ENCODE assay signal across 14 cellular contexts in genomic region chr1:225567789-225568188, GRCh38.
DNase-seq lines count a peak whose midpoint lies in the region; ATAC-seq, FAIRE-seq and TF ChIP-seq lines count a peak whose summit lies in the region.
"Had no signal": no experiment of that assay in that cellular context is flagged by ENCODE, and none has a peak within 500 bp of the region (broad histone marks: within the 10 kb centered on the region; RNA-seq: fewer than 3 reads in every experiment).

No MANE protein-coding gene starts in this region.

- POLR2A ChIA-PET in A549 (lab: Yijun Ruan, JAX) (no interaction called here), SK-N-SH (lab: Yijun Ruan, JAX) (no interaction called here)

- CTCF ChIA-PET in A549 (lab: Yijun Ruan, JAX) = interaction anchor here (1.5 kb wide), 1 partner anchor 210 kb away, joined by 3 read pairs; the partner anchor contains the start of gene SRP9
- CTCF ChIA-PET in SK-N-SH (lab: Yijun Ruan, JAX) = interaction anchor here (1.6 to 2.1 kb wide), 4 partner anchors 13 to 204 kb away, joined by 3 to 9 read pairs (median 4); no protein-coding TSS in a partner anchor

- 0 out of 7 replicates have a peak overlapping the region, but pooled peaks of 1 of the 3 experiments have one; percentile 70 for H3K27ac Mint-ChIP-seq in H9

- TF ChIP-seq CTCF in A549 (IDR thresholded peaks at IDR 0.05) = peak; percentile 14; the same call in 1 of the 3 replicates
- TF ChIP-seq CTCF in H9 (conservative IDR thresholded peaks at IDR 0.05) = peak; percentile 57
- TF ChIP-seq CTCF in SK-N-SH (IDR thresholded peaks at IDR 0.05) = peak; percentile 34; the same call in 1 of the 2 replicates

- peaks cover 11 to 34% (median 29%) of the 10 kb centered on the region in 3 experiments; a peak in 6 of 7 replicates for H3K36me3 Mint-ChIP-seq in H9 (ENCODE audit: insufficient read depth in 1 of 3, low read depth in 3 of 3)

- peaks cover 32 to 37% of the 10 kb centered on the region in 2 experiments for H3K36me3 ChIP-seq in SK-N-SH (replicated peaks in 1 of 2; ENCODE audit: control insufficient read depth in 1 of 2, insufficient read depth in 2 of 2, low read length in 1 of 2)
- H3K36me3 ChIP-seq: spleen had no signal

- no peak overlapping the region for H2AFZ ChIP-seq in H9 (ENCODE audit: low read length)
- H2AFZ ChIP-seq in SK-N-SH (ENCODE audit: low read depth) = no peak overlapping the region

- H2AK5ac ChIP-seq in H9 (ENCODE audit: insufficient read length, low read length) = no peak overlapping the region

- peaks cover 3% of the 10 kb centered on the region for H3K79me1 ChIP-seq in H9 (ENCODE audit: insufficient read depth, low read depth, low read length, poor library complexity, severe bottlenecking)

- H2BK120ac ChIP-seq in H9 (ENCODE audit: low read depth, low read length, poor library complexity, severe bottlenecking) = no peak overlapping the region

- H3F3A ChIP-seq in SK-N-SH (replicated peaks; ENCODE audit: insufficient read depth) = peaks cover 12% of the 10 kb centered on the region

- H2BK12ac ChIP-seq in H9 (ENCODE audit: insufficient read length, low read depth, low read length) = no peak overlapping the region

- H3K4me2 ChIP-seq in A549 (no peak overlapping the region), H9 (ENCODE audit: insufficient read depth, insufficient read length, low read length) (no peak overlapping the region), SK-N-SH (no peak overlapping the region)

- H3K9ac ChIP-seq in H9 (ENCODE audit: extremely low read depth, insufficient read length, low read length) = no peak overlapping the region
- H3K9ac ChIP-seq in SK-N-SH = no peak overlapping the region

- no peaks in the 10 kb centered on the region for H3K27me3 Mint-ChIP-seq in H9 (ENCODE audit: low read depth)

- H3K27me3 ChIP-seq in H9 (ENCODE audit: insufficient read depth, low read length) = no peaks in the 10 kb centered on the region
- no peaks in the 10 kb centered on the region for H3K27me3 ChIP-seq in SK-N-SH (ENCODE audit: insufficient read depth)
- H3K27me3 ChIP-seq: spleen had no signal

- H3K79me2 ChIP-seq in H9 (ENCODE audit: insufficient read depth, low read length) (peaks cover 23% of the 10 kb centered on the region; the same call in 1 of the 2 replicates), SK-N-SH (ENCODE audit: insufficient read depth) (peaks cover 93% of the 10 kb centered on the region)

- H3K4me3 ChIP-seq in A549 (no peak overlapping the region), SK-N-SH (ENCODE audit: low read depth in 2 of 2, low read length in 1 of 2) (no peak overlapping the region)
- H3K4me3 ChIP-seq: spleen had no signal

- no peaks in the 10 kb centered on the region for H3K23me2 ChIP-seq in H9 (ENCODE audit: insufficient read length, low read depth, low read length, poor library complexity, severe bottlenecking)

- TF ChIP-seq EP300 in A549 (IDR thresholded peaks at IDR 0.05) (no peak), SK-N-SH (IDR thresholded peaks at IDR 0.05; ENCODE audit: borderline replicate concordance in 1 of 2, low read depth in 1 of 2, low read length in 1 of 2) (no peak)

- H3K9me3 ChIP-seq in A549 = no peaks in the 10 kb centered on the region
- no peaks in the 10 kb centered on the region for H3K9me3 ChIP-seq in H9 (ENCODE audit: control insufficient read depth, low read depth, low read length)
- H3K9me3 ChIP-seq in SK-N-SH = no peaks in the 10 kb centered on the region
- H3K9me3 ChIP-seq: spleen had no signal

- no peak for TF ChIP-seq POLR2A in A549 (IDR thresholded peaks at IDR 0.05; ENCODE audit: low read length)

- 83% methylated on average over 2 of the region's 2 CpGs for WGBS in A549 (ENCODE audit: missing lambda C conversion rate)
- no CpG with 5 or more reads among the region's 2 CpGs for WGBS in H9 (ENCODE audit: extremely low coverage, insufficient read length, low lambda C conversion rate)
- 83% methylated on average over 2 of the region's 2 CpGs for WGBS in SK-N-SH (ENCODE audit: low lambda C conversion rate)

- ATAC-seq in A549 (0 out of 6 replicates have a peak, but pooled peaks of 1 of the 2 experiments have one; percentile 45), HG03108 (IDR thresholded peaks at IDR 0.05; ENCODE audit: unreplicated experiment) (no peak)

- H3K4me1 ChIP-seq in A549 (peaks cover 17% of the 10 kb centered on the region), H9 (ENCODE audit: insufficient read depth, low read length) (peaks cover 2% of the 10 kb centered on the region; the same call in 1 of the 2 replicates), SK-N-SH (ENCODE audit: control insufficient read depth in 1 of 2, insufficient read depth in 2 of 2, low read depth in 1 of 2, low read length in 1 of 2) (peaks cover 0 to 10% of the 10 kb centered on the region in 2 experiments; a peak in 2 of 4 replicates)

- TF ChIP-seq RAD21 in A549 (conservative IDR thresholded peaks at IDR 0.05 in 1 of 2, IDR thresholded peaks at IDR 0.05 in 1 of 2) (peak; percentile 24 to 35; a peak in 2 of 5 replicates), SK-N-SH (IDR thresholded peaks at IDR 0.05; ENCODE audit: low read length) (peak; percentile 20; the same call in 1 of the 2 replicates)

- no peak overlapping the region for H3K56ac ChIP-seq in H9 (ENCODE audit: insufficient read length, low read depth, low read length)

- H3K18ac ChIP-seq in H9 (ENCODE audit: insufficient read length, low read depth, low read length) = no peak overlapping the region

- H2BK20ac ChIP-seq in H9 (ENCODE audit: low read depth, low read length, poor library complexity, severe bottlenecking) = no peak overlapping the region

- no peak overlapping the region for H4K91ac ChIP-seq in H9 (ENCODE audit: insufficient read length, low read depth, low read length)

- peak; percentile 56 for FAIRE-seq in A549 (lab: Jason Lieb, UNC)
- FAIRE-seq: frontal cortex had no signal

- no peak overlapping the region for H2BK5ac ChIP-seq in H9 (ENCODE audit: insufficient read length, low read length)

- peaks cover 37 to 39% of the 10 kb centered on the region in 2 experiments for H3K4me1 Mint-ChIP-seq in H9
- H3K4me1 Mint-ChIP-seq: central memory CD8-positive, alpha-beta T cell had no signal

- no peak overlapping the region for H2BK15ac ChIP-seq in H9 (ENCODE audit: low read depth, low read length)

- no peak overlapping the region for H3K14ac ChIP-seq in H9 (ENCODE audit: insufficient read depth, low read length)

- H4K5ac ChIP-seq in H9 (ENCODE audit: insufficient read length, low read depth, low read length) = no peak overlapping the region

- H3K27ac ChIP-seq in A549 (no peak overlapping the region), H9 (ENCODE audit: insufficient read length, low read depth, low read length) (no peak overlapping the region), SK-N-SH (ENCODE audit: low read depth in 2 of 2, low read length in 1 of 2) (no peak overlapping the region)
- H3K27ac ChIP-seq: spleen had no signal

- H3K9me2 ChIP-seq in SK-N-SH = no peaks in the 10 kb centered on the region

- H3K4me3 Mint-ChIP-seq in H9 = no peak overlapping the region
- H3K4me3 Mint-ChIP-seq: central memory CD8-positive, alpha-beta T cell had no signal

- no peak overlapping the region for H4K8ac ChIP-seq in H9 (replicated peaks; ENCODE audit: insufficient read length, low read depth, low read length)

- DNase-seq in A549 (ENCODE audit: low read depth in 1 of 2, low spot score in 1 of 2) = peak in 1 of 2 experiments; percentile 39
- no peak for DNase-seq in H9
- DNase-seq in SK-N-SH = no peak
- peak; percentile 25 for DNase-seq in iPS-NIHi7 (ENCODE audit: extremely low spot score)
- no peak for DNase-seq in nucleus accumbens (lab: John Stamatoyannopoulos, UW)
- DNase-seq in cerebellar nuclear complex (lab: John Stamatoyannopoulos, UW) = no peak
- DNase-seq in KBM-7 = no peak
- DNase-seq: activated CD4-positive, CD25-positive, alpha-beta regulatory T cell; C1 segment of cervical spinal cord; NCI-H1930; spleen had no signal

- no peak overlapping the region for H3K23ac ChIP-seq in H9 (ENCODE audit: insufficient read length, low read depth, low read length)

- in situ Hi-C loops in KBM-7 (cut with MboI; ENCODE audit: low pct_unique_long_range_greater_than_20kb, low sequenced_read_pairs) = no loop called here

- H3K9me3 Mint-ChIP-seq in H9 = no peaks in the 10 kb centered on the region
- H3K9me3 Mint-ChIP-seq: central memory CD8-positive, alpha-beta T cell had no signal

- no peak overlapping the region for H3T11ph ChIP-seq in H9 (ENCODE audit: low read length)

- no peaks in the 10 kb centered on the region for H4K20me1 ChIP-seq in H9 (ENCODE audit: control insufficient read depth, insufficient read depth, insufficient read length)
- peaks cover 54% of the 10 kb centered on the region for H4K20me1 ChIP-seq in SK-N-SH (ENCODE audit: insufficient read depth)

- H3K4ac ChIP-seq in H9 (ENCODE audit: low read depth, low read length) = no peak overlapping the region

TF ChIP-seq in A549, 52 proteins besides CTCF, POLR2A, EP300 and RAD21:
- TF ChIP-seq KDM1A (IDR thresholded peaks at IDR 0.05; ENCODE audit: low read depth) (no peak), POLR2AphosphoS2 (conservative IDR thresholded peaks at IDR 0.05; ENCODE audit: low read length) (no peak), CBX2 (IDR thresholded peaks at IDR 0.05; ENCODE audit: borderline replicate concordance, low read depth) (no peak), JUNB (IDR thresholded peaks at IDR 0.05) (no peak), SREBF2 (IDR thresholded peaks at IDR 0.05) (no peak), SMC3 (IDR thresholded peaks at IDR 0.05) (0 out of 3 replicates have a peak, but pooled peaks have one; percentile 20), MAFK (IDR thresholded peaks at IDR 0.05; ENCODE audit: partially characterized antibody) (no peak), GATA3 (IDR thresholded peaks at IDR 0.05; ENCODE audit: borderline replicate concordance) (peak; percentile 46; the same call in 1 of the 2 replicates)
TF ChIP-seq in A549: peak in this region for 2.

TF ChIP-seq in SK-N-SH, 30 proteins besides CTCF, POLR2A, EP300 and RAD21 (continues in another document):
- TF ChIP-seq RCOR1 (IDR thresholded peaks at IDR 0.05; ENCODE audit: low read length) (no peak), MXI1 (IDR thresholded peaks at IDR 0.05; ENCODE audit: low read depth, low read length) (no peak), EZH2phosphoT487 (IDR thresholded peaks at IDR 0.05; ENCODE audit: borderline replicate concordance, low read depth) (no peak), FOSL2 (IDR thresholded peaks at IDR 0.05; ENCODE audit: borderline replicate concordance, low read depth) (no peak), IRF3 (IDR thresholded peaks at IDR 0.05; ENCODE audit: low read depth, low read length) (no peak), NRF1 (IDR thresholded peaks at IDR 0.05; ENCODE audit: low read depth, low read length) (no peak), TCF12 (IDR thresholded peaks at IDR 0.05) (no peak)

Comparison
In these comparisons a context has a peak if more than half of its experiments do, and no peak if none do; other contexts are left out.
1. Of the 12 proteins assayed by ChIP-seq in both A549 and SK-N-SH: peak only in A549: SMC3; only in SK-N-SH: none; in both: CTCF and RAD21; in neither: 9.